8 cellular contexts compared by ENCODE assay signal in genomic region chr17:57995076-57995956, GRCh38. TPM values are rescaled to one million over a fixed set of nuclear protein-coding genes. Genes with fewer than 3 reads are reported as not detected.
A peak's percentile ranks its signal among the peaks of the same experiment; 100 is the strongest.
DNase-seq lines count a peak whose midpoint lies in the region; ATAC-seq and TF ChIP-seq lines count a peak whose summit lies in the region.

No MANE protein-coding gene starts in this region.

- H3K27me3 ChIP-seq in dorsolateral prefrontal cortex (no peaks in the 10 kb centered on the region), lung (ENCODE audit: control insufficient read depth, insufficient read depth) (no peaks in the 10 kb centered on the region)

- POLR2A ChIA-PET in activated CD4-positive, alpha-beta T cell treated with anti-CD3 and anti-CD28 coated beads for 36 hours (lab: Charles Lee), result interaction anchor here (0.6 to 2.5 kb wide), 2 partner anchors 11 to 85 kb away, joined by 3 to 9 read pairs; partner anchors contain the start of gene SRSF1

- H3K36me3 Mint-ChIP-seq in activated CD4-positive, alpha-beta T cell treated with anti-CD3 and anti-CD28 coated beads for 36 hours (ENCODE audit: low read depth), result peaks cover 34% of the 10 kb centered on the region

- CTCF ChIA-PET in activated CD4-positive, alpha-beta T cell treated with anti-CD3 and anti-CD28 coated beads for 36 hours (lab: Charles Lee), result interaction anchor here (0.7 to 15.7 kb wide), 11 partner anchors 9 to 162 kb away, joined by 3 to 249 read pairs (median 4); partner anchors contain the start of genes MRPS23 and SRSF1

- TF ChIP-seq CTCF in GM12875 (IDR thresholded peaks at IDR 0.05; ENCODE audit: borderline replicate concordance, insufficient read depth, low read depth, low read length) (peak; percentile 65; the same call in 1 of the 2 replicates), dorsolateral prefrontal cortex (IDR thresholded peaks at IDR 0.05 in 54 of 56, conservative IDR thresholded peaks at IDR 0.05 in 2 of 56; ENCODE audit: low read depth in 1 of 56, partially characterized antibody in 56 of 56) (peak; percentile 37 to 87 (median 72)), lung (IDR thresholded peaks at IDR 0.05; ENCODE audit: control extremely low read depth, extremely low read depth) (peak; percentile 52)

- peak overlapping the region; percentile 21 for H3K27ac Mint-ChIP-seq in activated CD4-positive, alpha-beta T cell treated with anti-CD3 and anti-CD28 coated beads for 36 hours

- H3K4me3 Mint-ChIP-seq in activated CD4-positive, alpha-beta T cell treated with anti-CD3 and anti-CD28 coated beads for 36 hours, result no peak overlapping the region

- no peaks in the 10 kb centered on the region for H3K27me3 Mint-ChIP-seq in activated CD4-positive, alpha-beta T cell treated with anti-CD3 and anti-CD28 coated beads for 36 hours

- no peaks in the 10 kb centered on the region for H3K9me3 ChIP-seq in lung (ENCODE audit: control insufficient read depth in 2 of 2, insufficient read depth in 1 of 2, low read length in 1 of 2)

- H3K4me1 Mint-ChIP-seq in activated CD4-positive, alpha-beta T cell treated with anti-CD3 and anti-CD28 coated beads for 36 hours, result peaks cover 68% of the 10 kb centered on the region

- no peak overlapping the region for H3K4me3 ChIP-seq in GM12875 (ENCODE audit: low read depth, low read length)
- peak overlapping the region in 1 of 59 donors; percentile 21 for H3K4me3 ChIP-seq in dorsolateral prefrontal cortex
- H3K4me3 ChIP-seq in lung, result no peak overlapping the region

- H3K27ac ChIP-seq in dorsolateral prefrontal cortex (peak overlapping the region in 57 of 59 donors; percentile 11 to 92 (median 75)), lung (ENCODE audit: low read depth in 1 of 2, low read length in 1 of 2) (peak overlapping the region; percentile 30 to 77)

- intact Hi-C loops in activated CD4-positive, alpha-beta T cell treated with anti-CD3 and anti-CD28 coated beads for 36 hours (cut with DNase I, micrococcal nuclease), result loop anchor here (1.0 to 2.0 kb wide), 4 partner anchors 12 to 137 kb away; partner anchors contain the start of gene SRSF1 (in 2 of the 2)
- intact Hi-C loops in dorsolateral prefrontal cortex (cut with DNase I), result loop anchor here (10.0 kb wide), 2 partner anchors 101 to 881 kb away; no protein-coding TSS in a partner anchor

- DNase-seq in NCI-H510A (lab: John Stamatoyannopoulos, UW) (peak; percentile 74), dorsolateral prefrontal cortex (peak in 9 of 10 donors; percentile 9 to 77 (median 61)), lung (ENCODE audit: low spot score) (peak; percentile 58)
- peak; percentile 77 for DNase-seq in activated CD4-positive, alpha-beta T cell treated with anti-CD3 and anti-CD28 coated beads for 36 hours
- DNase-seq in stimulated activated CD8-positive, alpha-beta memory T cell treated with anti-CD3 and anti-CD28 coated beads, Interleukin-4, amount 100 ng/mL, for 48 hours, result peak; percentile 61

- ATAC-seq in HG03175 (IDR thresholded peaks at IDR 0.05; ENCODE audit: unreplicated experiment), result peak; percentile 79
- ATAC-seq in activated CD4-positive, alpha-beta T cell treated with anti-CD3 and anti-CD28 coated beads for 36 hours, result peak; percentile 82
- peak; percentile 88 for ATAC-seq in lung (ENCODE audit: insufficient read depth, low FRiP score)
- no peak for ATAC-seq in GM19324 (IDR thresholded peaks at IDR 0.05; ENCODE audit: low FRiP score, unreplicated experiment)

- no peaks in the 10 kb centered on the region for H3K9me3 Mint-ChIP-seq in activated CD4-positive, alpha-beta T cell treated with anti-CD3 and anti-CD28 coated beads for 36 hours (ENCODE audit: low read depth)

- peaks cover 2 to 6% of the 10 kb centered on the region in 2 donors for H3K4me1 ChIP-seq in lung (ENCODE audit: control insufficient read depth in 2 of 2, insufficient read depth in 2 of 2, low read length in 2 of 2)

- peaks cover 1 to 10% of the 10 kb centered on the region in 2 donors for H3K36me3 ChIP-seq in lung (ENCODE audit: control insufficient read depth in 2 of 2, insufficient read depth in 2 of 2, low read length in 2 of 2)

- WGBS in lung, 2 donors, result 37 to 38% methylated on average over 4 of the region's 4 CpGs

RNA-seq across cellular contexts. Expression of gene VEZF1, which starts 7.3 kb away (rescaled TPM):
- total RNA-seq in activated CD4-positive, alpha-beta T cell treated with anti-CD3 and anti-CD28 coated beads for 36 hours, result 10 to 100 TPM; 21.3 to 26.3 TPM
- 100 to 1,000 TPM in 1 of 120 experiments, 10 to 100 TPM in 119; 29.6 to 117 (median 50.6) TPM for total RNA-seq in dorsolateral prefrontal cortex
- total RNA-seq in lung, result 10 to 100 TPM; 58.3 to 78.9 TPM
- polyA plus RNA-seq in lung, result 10 to 100 TPM; 18.0 to 29.5 TPM

RNA-seq across cellular contexts. Expression of gene SRSF1, which starts 11.7 kb away (rescaled TPM):
- 100 to 1,000 TPM; 271 to 368 TPM for total RNA-seq in activated CD4-positive, alpha-beta T cell treated with anti-CD3 and anti-CD28 coated beads for 36 hours
- total RNA-seq in dorsolateral prefrontal cortex (100 to 1,000 TPM; 111 to 191 (median 137) TPM), lung (100 to 1,000 TPM; 183 to 235 TPM)
- 100 to 1,000 TPM in 1 of 2 donors, 10 to 100 TPM in 1; 76.7 to 128 TPM for polyA plus RNA-seq in lung

RNA-seq across cellular contexts. Expression of gene CUEDC1, which starts 40.1 kb away (rescaled TPM):
- total RNA-seq in activated CD4-positive, alpha-beta T cell treated with anti-CD3 and anti-CD28 coated beads for 36 hours, result under 1 TPM in 1 of 2 experiments, not detected in 1; 0.14 TPM
- total RNA-seq in dorsolateral prefrontal cortex (100 to 1,000 TPM in 1 of 120 experiments, 10 to 100 TPM in 119; 17.3 to 105 (median 33.6) TPM), lung (10 to 100 TPM; 19.7 to 55.7 TPM)
- polyA plus RNA-seq in lung, result 10 to 100 TPM; 22.9 to 35.5 TPM

Comparison
In these comparisons a context has a peak if more than half of its experiments do, and no peak if none do; other contexts are left out.
1. RNA of gene CUEDC1, which starts 40.1 kb away (total RNA-seq): 19.7 to 55.7 TPM in lung and 17.3 to 105 TPM in dorsolateral prefrontal cortex; 0.14 TPM in activated CD4-positive, alpha-beta T cell treated with anti-CD3 and anti-CD28 coated beads for 36 hours; every median in the first group is over 10 times any median in the second.
2. Peak in every context shown above with its lines, with median percentiles within 50 percentile points of each other: CTCF ChIP-seq and DNase-seq.